21 cellular contexts compared by ENCODE assay signal in genomic region chr13:47147784-47148062, GRCh38.
"Had no signal": no experiment of that assay in that cellular context is flagged by ENCODE, and none has a peak within 500 bp of the region (broad histone marks: within the 10 kb centered on the region; RNA-seq: fewer than 3 reads in every experiment).

No MANE protein-coding gene starts in this region.

- DNase-seq: IMR-90, Karpas-422, KG1, NCI-H1092, NCI-H1105 treated with DMSO at 0.1 percent for 48 hours, NCI-H1417 treated with DMSO at 0.1 percent for 48 hours, NCI-H146, NCI-H1694 treated with DMSO at 0.1 percent for 48 hours, NCI-H1930, NCI-H2081, NCI-H2107, NCI-H2227 treated with DMSO at 0.1 percent for 48 hours, NCI-H446, NCI-H510A, NCI-H526, NCI-H748 treated with DMSO at 0.1 percent for 48 hours, PC-3, SHP77 had no signal

- H3K27ac ChIP-seq: RWPE1 had no signal

- FAIRE-seq: HepG2 had no signal

- ATAC-seq: HepG2, Panc1, PC-3 had no signal
